26 cellular contexts compared by ENCODE assay signal in the genomic region with DNA sequence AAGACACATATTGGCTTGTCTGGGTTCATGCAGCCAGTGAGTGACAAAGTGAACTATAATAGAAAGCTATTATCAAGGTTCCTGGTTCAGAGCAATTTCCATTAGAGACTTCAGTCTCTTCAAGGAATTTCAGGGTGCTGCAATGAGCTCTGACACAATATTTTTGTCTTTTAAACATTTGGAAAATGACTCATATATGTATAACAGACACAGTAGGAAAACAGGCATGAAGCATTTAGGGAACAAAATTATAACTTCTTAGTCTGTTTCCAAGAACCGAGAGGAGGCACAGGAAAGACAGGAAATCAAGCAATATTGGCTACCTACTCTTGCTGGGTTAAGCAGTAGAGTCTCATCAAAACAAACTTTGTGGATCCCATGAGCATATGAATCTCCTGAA.
A peak's percentile ranks its signal among the peaks of the same experiment; 100 is the strongest.
DNase-seq lines count a peak whose midpoint lies in the region; ATAC-seq and TF ChIP-seq lines count a peak whose summit lies in the region.
"Had no signal": no experiment of that assay in that cellular context is flagged by ENCODE, and none has a peak within 500 bp of the region (broad histone marks: within the 10 kb centered on the region; RNA-seq: fewer than 3 reads in every experiment).

No MANE protein-coding gene starts in this region.

- peak; percentile 12 for DNase-seq in AG08396 (ENCODE audit: low spot score)
- DNase-seq in GM23248, result peak; percentile 48
- peak; percentile 32 for DNase-seq in astrocyte of the spinal cord (ENCODE audit: low read depth, low spot score)
- DNase-seq in foreskin fibroblast, result peak; percentile 41 to 64
- DNase-seq in brain microvascular endothelial cell, result no peak
- no peak for DNase-seq in activated naive CD4-positive, alpha-beta T cell treated with anti-CD3 and anti-CD28 coated beads for 36 hours
- DNase-seq in dorsolateral prefrontal cortex, result no peak
- DNase-seq: activated gamma-delta T cell treated with Interleukin-2 at 50 U/mL for 16 hours; C1 segment of cervical spinal cord; dermis blood vessel endothelial cell; hippocampal formation; left ventricle myocardium superior; naive thymus-derived CD8-positive, alpha-beta T cell; NCI-H1694; NCI-H524 treated with DMSO at 0.1 percent for 48 hours; NK-92 treated with Interleukin-12 subunit alpha and Interleukin-12 subunit beta, amount 100 ng/mL, for 24 hours; occipital lobe; spleen; stimulated activated CD4-positive, alpha-beta T cell treated with anti-CD3 and anti-CD28 coated beads, Interleukin-2, amount 100 ng/mL, for 48 hours; T-helper 1 cell had no signal

- CTCF ChIA-PET in activated naive CD4-positive, alpha-beta T cell treated with anti-CD3 and anti-CD28 coated beads for 36 hours (lab: Charles Lee), result no interaction called here

- no peak for TF ChIP-seq CTCF in astrocyte of the spinal cord (IDR thresholded peaks at IDR 0.05; ENCODE audit: low read depth, low read length)
- TF ChIP-seq CTCF in foreskin fibroblast (IDR thresholded peaks at IDR 0.05; ENCODE audit: low read depth, low read length), result no peak
- TF ChIP-seq CTCF in brain microvascular endothelial cell (IDR thresholded peaks at IDR 0.05; ENCODE audit: low read depth, low read length, missing control alignments), result no peak
- no peak for TF ChIP-seq CTCF in dorsolateral prefrontal cortex (IDR thresholded peaks at IDR 0.05 in 54 of 56, conservative IDR thresholded peaks at IDR 0.05 in 2 of 56; ENCODE audit: low read depth in 1 of 56, partially characterized antibody in 56 of 56)

- no peaks in the 10 kb centered on the region for H3K79me2 ChIP-seq in GM23248 (ENCODE audit: insufficient read depth)

- in situ Hi-C loops in GM23248 (cut with MboI) (no loop called here), astrocyte of the spinal cord (cut with HindIII; ENCODE audit: low sequenced_read_pairs) (no loop called here), brain microvascular endothelial cell (cut with HindIII; ENCODE audit: low pct_ligation_motif_present, low sequenced_read_pairs) (no loop called here)

- no peaks in the 10 kb centered on the region for H4K20me1 ChIP-seq in GM23248 (ENCODE audit: insufficient read depth)

- peaks cover 10% of the 10 kb centered on the region for H3K9me3 Mint-ChIP-seq in activated naive CD4-positive, alpha-beta T cell treated with anti-CD3 and anti-CD28 coated beads for 36 hours

- no peaks in the 10 kb centered on the region for H3K36me3 ChIP-seq in GM23248 (ENCODE audit: low read depth)
- no peaks in the 10 kb centered on the region for H3K36me3 ChIP-seq in brain microvascular endothelial cell (replicated peaks)
- H3K36me3 ChIP-seq: cardiac muscle cell, spleen, suprapubic skin had no signal

- no peak overlapping the region for H3K4me2 ChIP-seq in GM23248 (ENCODE audit: unreplicated experiment)
- H3K4me2 ChIP-seq: KMS-11 had no signal

- H3K4me3 ChIP-seq in GM23248 (no peak overlapping the region), astrocyte of the spinal cord (ENCODE audit: low read depth, low read length) (no peak overlapping the region), foreskin fibroblast (ENCODE audit: low read depth in 1 of 2, low read length in 2 of 2) (no peak overlapping the region), brain microvascular endothelial cell (ENCODE audit: low read depth, low read length) (no peak overlapping the region), dorsolateral prefrontal cortex (no peak overlapping the region)
- H3K4me3 ChIP-seq: cardiac muscle cell, spleen, suprapubic skin had no signal

- peaks cover 4% of the 10 kb centered on the region; the same call in 1 of the 2 replicates for H3K4me1 ChIP-seq in GM23248 (ENCODE audit: insufficient read depth)
- H3K4me1 ChIP-seq: spleen, suprapubic skin had no signal

- H3K27me3 Mint-ChIP-seq in activated naive CD4-positive, alpha-beta T cell treated with anti-CD3 and anti-CD28 coated beads for 36 hours (ENCODE audit: low read depth), result no peaks in the 10 kb centered on the region
- H3K27me3 Mint-ChIP-seq: naive thymus-derived CD8-positive, alpha-beta T cell had no signal

- ATAC-seq in HG02885 (IDR thresholded peaks at IDR 0.05; ENCODE audit: poor library complexity, unreplicated experiment), result no peak
- ATAC-seq: left ventricle myocardium superior; naive thymus-derived CD8-positive, alpha-beta T cell; stimulated activated effector memory CD8-positive, alpha-beta T cell treated with anti-CD3 and anti-CD28 coated beads, Interleukin-12 subunit alpha, Interleukin-12 subunit beta, amount 100 ng/mL, for 72 hours had no signal

- H3K4me3 Mint-ChIP-seq in activated naive CD4-positive, alpha-beta T cell treated with anti-CD3 and anti-CD28 coated beads for 36 hours, result no peak overlapping the region
- H3K4me3 Mint-ChIP-seq: mesothelial cell of epicardium; naive thymus-derived CD8-positive, alpha-beta T cell; stimulated activated effector memory CD8-positive, alpha-beta T cell treated with anti-CD3 and anti-CD28 coated beads, Interleukin-12 subunit alpha, Interleukin-12 subunit beta, amount 100 ng/mL, for 72 hours had no signal

- H3K36me3 Mint-ChIP-seq in activated naive CD4-positive, alpha-beta T cell treated with anti-CD3 and anti-CD28 coated beads for 36 hours (ENCODE audit: low read depth), result no peaks in the 10 kb centered on the region
- H3K36me3 Mint-ChIP-seq: stimulated activated effector memory CD8-positive, alpha-beta T cell treated with anti-CD3 and anti-CD28 coated beads, Interleukin-12 subunit alpha, Interleukin-12 subunit beta, amount 100 ng/mL, for 72 hours had no signal

- H3K27me3 ChIP-seq in GM23248 (replicated peaks; ENCODE audit: insufficient read depth) (no peaks in the 10 kb centered on the region), brain microvascular endothelial cell (replicated peaks) (no peaks in the 10 kb centered on the region), dorsolateral prefrontal cortex (no peaks in the 10 kb centered on the region)
- H3K27me3 ChIP-seq: cardiac muscle cell, spleen, suprapubic skin had no signal

- H3F3A ChIP-seq in GM23248 (ENCODE audit: insufficient read depth), result peaks cover 16% of the 10 kb centered on the region

- no peaks in the 10 kb centered on the region for H3K9me2 ChIP-seq in GM23248 (ENCODE audit: insufficient read depth)

- intact Hi-C loops in activated naive CD4-positive, alpha-beta T cell treated with anti-CD3 and anti-CD28 coated beads for 36 hours (cut with micrococcal nuclease), result no loop called here
- intact Hi-C loops in dorsolateral prefrontal cortex (cut with DNase I), result no loop called here

- H3K9ac ChIP-seq in GM23248, result no peak overlapping the region
- H3K9ac ChIP-seq: KMS-11 had no signal

- peak overlapping the region; percentile 17; the same call in 1 of the 2 replicates for H2AFZ ChIP-seq in GM23248

- no peaks in the 10 kb centered on the region for H3K4me1 Mint-ChIP-seq in activated naive CD4-positive, alpha-beta T cell treated with anti-CD3 and anti-CD28 coated beads for 36 hours (ENCODE audit: low read depth)
- H3K4me1 Mint-ChIP-seq: naive thymus-derived CD8-positive, alpha-beta T cell; stimulated activated effector memory CD8-positive, alpha-beta T cell treated with anti-CD3 and anti-CD28 coated beads, Interleukin-12 subunit alpha, Interleukin-12 subunit beta, amount 100 ng/mL, for 72 hours had no signal

- 6 to 7% methylated on average over 1 of the region's 1 CpG for WGBS in GM23248 (ENCODE audit: low coverage in 1 of 2, low lambda C conversion rate in 2 of 2, missing lambda C conversion rate in 2 of 2), 2 experiments

- no peaks in the 10 kb centered on the region for H3K9me3 ChIP-seq in GM23248 (ENCODE audit: low read depth)

- H3K27ac ChIP-seq in GM23248 (no peak overlapping the region), brain microvascular endothelial cell (no peak overlapping the region), dorsolateral prefrontal cortex (no peak overlapping the region)
- H3K27ac ChIP-seq: cardiac muscle cell, KMS-11, spleen, suprapubic skin had no signal

- H3K27ac Mint-ChIP-seq in activated naive CD4-positive, alpha-beta T cell treated with anti-CD3 and anti-CD28 coated beads for 36 hours, result no peak overlapping the region
- H3K27ac Mint-ChIP-seq: mesothelial cell of epicardium; naive thymus-derived CD8-positive, alpha-beta T cell; stimulated activated effector memory CD8-positive, alpha-beta T cell treated with anti-CD3 and anti-CD28 coated beads, Interleukin-12 subunit alpha, Interleukin-12 subunit beta, amount 100 ng/mL, for 72 hours had no signal

Comparison
In these comparisons a context has a peak if more than half of its experiments do, and no peak if none do; other contexts are left out.
1. DNase-seq: peak in AG08396 (single experiment), GM23248 (single experiment), astrocyte of the spinal cord (single experiment) and foreskin fibroblast (2 of 2); none in brain microvascular endothelial cell (single experiment), activated naive CD4-positive, alpha-beta T cell treated with anti-CD3 and anti-CD28 coated beads for 36 hours (single experiment) and dorsolateral prefrontal cortex (0 of 10).